In genomic region chr7:44107116-44107960, GRCh38 we compare ENCODE assay signal across 19 cellular contexts. TPM values are rescaled to one million over a fixed set of nuclear protein-coding genes. Genes with fewer than 3 reads are reported as not detected.
DNase-seq lines count a peak whose midpoint lies in the region; TF ChIP-seq lines count a peak whose summit lies in the region.
"Had no signal": no experiment of that assay in that cellular context is flagged by ENCODE, and none has a peak within 500 bp of the region (broad histone marks: within the 10 kb centered on the region; RNA-seq: fewer than 3 reads in every experiment).

No MANE protein-coding gene starts in this region.

- no peak for TF ChIP-seq CTCF in spleen (IDR thresholded peaks at IDR 0.05 in 8 of 11, conservative IDR thresholded peaks at IDR 0.05 in 3 of 11)

- no peak for TF ChIP-seq POLR2A in spleen (IDR thresholded peaks at IDR 0.05)

- no peaks in the 10 kb centered on the region for H3K9me3 ChIP-seq in esophagus (ENCODE audit: control insufficient read depth in 2 of 2, insufficient read depth in 1 of 2, low read depth in 1 of 2, low read length in 1 of 2)
- H3K9me3 ChIP-seq in spleen = no peaks in the 10 kb centered on the region
- H3K9me3 ChIP-seq: HAP-1 had no signal

- 91 to 93% methylated on average over 18 of the region's 18 CpGs for WGBS in esophagus, 2 donors
- 82 to 95% (median 87%) methylated on average over 12 to 18 of the region's 18 CpGs for WGBS in spleen, 5 donors

- peaks cover 10% of the 10 kb centered on the region for H3K27me3 ChIP-seq in H7 (ENCODE audit: control insufficient read depth, insufficient read depth, low read length)
- H3K27me3 ChIP-seq in esophagus (ENCODE audit: control insufficient read depth in 1 of 2, insufficient read depth in 2 of 2, low read length in 2 of 2) = no peaks in the 10 kb centered on the region
- H3K27me3 ChIP-seq in spleen (replicated peaks in 1 of 7) = peaks cover 0 to 29% (median 4%) of the 10 kb centered on the region in 7 donors
- H3K27me3 ChIP-seq: brain microvascular endothelial cell had no signal

- H3K4me3 ChIP-seq in H7 (ENCODE audit: insufficient read depth, low read depth, low read length) (no peak overlapping the region), esophagus (ENCODE audit: low read depth in 1 of 2, low read length in 2 of 2) (no peak overlapping the region), spleen (peak overlapping the region in 1 of 8 donors; percentile 1)
- H3K4me3 ChIP-seq: HAP-1, SK-N-MC had no signal

- intact Hi-C loops in spleen (cut with DNase I; ENCODE audit: low total_unique reads) = no loop called here

- peak overlapping the region; percentile 14 to 47 for H3K27ac ChIP-seq in esophagus (ENCODE audit: low read depth in 2 of 2, low read length in 1 of 2)
- peak overlapping the region in 3 of 8 donors; percentile 11 to 24 (median 13) for H3K27ac ChIP-seq in spleen
- H3K27ac ChIP-seq: brain microvascular endothelial cell, SK-N-MC had no signal

- H3K36me3 ChIP-seq in H7 (replicated peaks; ENCODE audit: control insufficient read depth, insufficient read depth, low read length) = no peaks in the 10 kb centered on the region; the same call in 1 of the 2 replicates
- H3K36me3 ChIP-seq in esophagus (ENCODE audit: control insufficient read depth in 2 of 2, insufficient read depth in 2 of 2, low read length in 1 of 2) = peaks cover 0 to 14% of the 10 kb centered on the region in 2 donors
- peaks cover 0 to 58% (median 18%) of the 10 kb centered on the region in 6 donors for H3K36me3 ChIP-seq in spleen
- H3K36me3 ChIP-seq: HAP-1 had no signal

- DNase-seq in H7 (peak; percentile 48), spleen (peak; percentile 58), 8988T (no peak), OCI-M2 (lab: John Stamatoyannopoulos, UW; ENCODE audit: unreplicated experiment) (no peak), NCI-H226 (no peak)
- DNase-seq: activated CD4-positive, alpha-beta T cell treated with anti-CD3 and anti-CD28 coated beads, Interleukin-2, amount 10 ng/mL, durations not matched to agents 7 days and 5 days; activated naive CD4-positive, alpha-beta T cell treated with anti-CD3 and anti-CD28 coated beads, Interleukin-2, amount 50 U/mL, for 16 hours; activated T-cell treated with anti-CD3 and anti-CD28 coated beads for 4 hours; AML-193; brain microvascular endothelial cell; NCI-H2029 treated with DMSO at 0.1 percent for 48 hours; NCI-H524 treated with DMSO at 0.1 percent for 48 hours; OCI-M1; stimulated activated naive CD8-positive, alpha-beta T cell treated with anti-CD3 and anti-CD28 coated beads, Interleukin-15, Interleukin-2, amounts not matched to agents 100 U/mL and 50 U/mL, for 24 hours had no signal

- H3K4me1 ChIP-seq in esophagus (ENCODE audit: control insufficient read depth in 2 of 2, insufficient read depth in 2 of 2, low read length in 1 of 2) (peaks cover 19 to 20% of the 10 kb centered on the region in 2 donors), spleen (peaks cover 3 to 42% (median 22%) of the 10 kb centered on the region in 6 donors)
- H3K4me1 ChIP-seq: HAP-1 had no signal

RNA-seq across cellular contexts. Expression of gene AEBP1, which starts 3.2 kb away (rescaled TPM):
- 12.9 and 15.8 TPM in 2 replicates for total RNA-seq in H7 (2014; rRNA removed; shearing (Covaris generic))
- polyA plus RNA-seq in esophagus = 10 to 100 TPM in 1 of 2 donors, 1 to 10 TPM in 1; 8.8 to 19.9 TPM
- total RNA-seq in spleen = 100 to 1,000 TPM in 2 of 7 donors, 10 to 100 TPM in 5; 67.5 to 106 (median 88.3) TPM
- polyA plus RNA-seq in spleen = 10 to 100 TPM; 41.3 to 71.7 (median 49.7) TPM

RNA-seq across cellular contexts. Expression of gene POLD2, which starts 16.0 kb away (rescaled TPM):
- 134 and 136 TPM in 2 replicates for total RNA-seq in H7 (2014; rRNA removed; shearing (Covaris generic))
- polyA plus RNA-seq in esophagus = 10 to 100 TPM; 60.1 to 94.9 TPM
- 10 to 100 TPM; 31.9 to 73.0 (median 40.9) TPM for total RNA-seq in spleen
- polyA plus RNA-seq in spleen = 10 to 100 TPM; 53.7 to 79.1 (median 69.4) TPM

RNA-seq across cellular contexts. Expression of gene POLM, which starts 25.0 kb away (rescaled TPM):
- 16.9 and 17.0 TPM in 2 replicates for total RNA-seq in H7 (2014; rRNA removed; shearing (Covaris generic))
- polyA plus RNA-seq in esophagus (10 to 100 TPM; 11.4 to 26.3 TPM), spleen (10 to 100 TPM; 22.0 to 44.9 (median 30.3) TPM)
- total RNA-seq in spleen = 100 to 1,000 TPM in 1 of 7 donors, 10 to 100 TPM in 6; 42.8 to 104 (median 63.4) TPM

RNA-seq across cellular contexts. Expression of gene MYL7, which starts 33.8 kb away (rescaled TPM):
- total RNA-seq in H7 (2014; rRNA removed; shearing (Covaris generic)) = 1.4 and 4.7 TPM in 2 replicates
- under 1 TPM; 0.12 to 0.53 TPM for polyA plus RNA-seq in esophagus
- 1 to 10 TPM in 1 of 7 donors, not detected in 6; 1.6 TPM for total RNA-seq in spleen
- polyA plus RNA-seq in spleen = under 1 TPM in 1 of 3 donors, not detected in 2; 0.22 TPM
- total RNA-seq: activated CD4-positive, alpha-beta T cell treated with anti-CD3 and anti-CD28 coated beads, Interleukin-2, amount 10 ng/mL, durations not matched to agents 7 days and 5 days; left lobe of liver; myocyte had no signal

RNA-seq across cellular contexts. Expression of gene PGAM2, which starts 42.0 kb away (rescaled TPM):
- 2.7 and 4.5 TPM in 2 replicates for total RNA-seq in H7 (2014; rRNA removed; shearing (Covaris generic))
- polyA plus RNA-seq in esophagus (1 to 10 TPM; 2.1 to 3.8 TPM), spleen (1 to 10 TPM; 1.6 to 4.0 (median 2.6) TPM)
- 1 to 10 TPM in 4 of 7 donors, under 1 TPM in 2, not detected in 1; 0.75 to 2.8 (median 1.2) TPM for total RNA-seq in spleen
- total RNA-seq: left lobe of liver had no signal

Comparison
In these comparisons a context has a peak if more than half of its experiments do, and no peak if none do; other contexts are left out.
1. DNase-seq: peak in H7 (single experiment) and spleen (single experiment); none in 8988T (single experiment), OCI-M2 (single experiment) and NCI-H226 (single experiment).